Comparison of ENCODE assay signal across 1 cellular context in genomic region chr4:114561590-114561989, GRCh38.
TF ChIP-seq lines count a peak whose summit lies in the region.

No MANE protein-coding gene starts in this region.

TF ChIP-seq in GM23338, 12 proteins besides CTCF, POLR2A, EP300 and RAD21 (continued from another document):
- TF ChIP-seq REST (IDR thresholded peaks at IDR 0.05; ENCODE audit: unreplicated experiment) = no peak
- TF ChIP-seq JUNB (IDR thresholded peaks at IDR 0.05; ENCODE audit: unreplicated experiment) = no peak
- no peak for TF ChIP-seq ZNF331 (CRISPR knock-in tag; IDR thresholded peaks at IDR 0.05; ENCODE audit: low read depth)
- no peak for TF ChIP-seq NANOG (IDR thresholded peaks at IDR 0.05; ENCODE audit: borderline replicate concordance)
- TF ChIP-seq POLR2AphosphoS5 (IDR thresholded peaks at IDR 0.05; ENCODE audit: low read depth) = no peak
- TF ChIP-seq, protein P1, sequence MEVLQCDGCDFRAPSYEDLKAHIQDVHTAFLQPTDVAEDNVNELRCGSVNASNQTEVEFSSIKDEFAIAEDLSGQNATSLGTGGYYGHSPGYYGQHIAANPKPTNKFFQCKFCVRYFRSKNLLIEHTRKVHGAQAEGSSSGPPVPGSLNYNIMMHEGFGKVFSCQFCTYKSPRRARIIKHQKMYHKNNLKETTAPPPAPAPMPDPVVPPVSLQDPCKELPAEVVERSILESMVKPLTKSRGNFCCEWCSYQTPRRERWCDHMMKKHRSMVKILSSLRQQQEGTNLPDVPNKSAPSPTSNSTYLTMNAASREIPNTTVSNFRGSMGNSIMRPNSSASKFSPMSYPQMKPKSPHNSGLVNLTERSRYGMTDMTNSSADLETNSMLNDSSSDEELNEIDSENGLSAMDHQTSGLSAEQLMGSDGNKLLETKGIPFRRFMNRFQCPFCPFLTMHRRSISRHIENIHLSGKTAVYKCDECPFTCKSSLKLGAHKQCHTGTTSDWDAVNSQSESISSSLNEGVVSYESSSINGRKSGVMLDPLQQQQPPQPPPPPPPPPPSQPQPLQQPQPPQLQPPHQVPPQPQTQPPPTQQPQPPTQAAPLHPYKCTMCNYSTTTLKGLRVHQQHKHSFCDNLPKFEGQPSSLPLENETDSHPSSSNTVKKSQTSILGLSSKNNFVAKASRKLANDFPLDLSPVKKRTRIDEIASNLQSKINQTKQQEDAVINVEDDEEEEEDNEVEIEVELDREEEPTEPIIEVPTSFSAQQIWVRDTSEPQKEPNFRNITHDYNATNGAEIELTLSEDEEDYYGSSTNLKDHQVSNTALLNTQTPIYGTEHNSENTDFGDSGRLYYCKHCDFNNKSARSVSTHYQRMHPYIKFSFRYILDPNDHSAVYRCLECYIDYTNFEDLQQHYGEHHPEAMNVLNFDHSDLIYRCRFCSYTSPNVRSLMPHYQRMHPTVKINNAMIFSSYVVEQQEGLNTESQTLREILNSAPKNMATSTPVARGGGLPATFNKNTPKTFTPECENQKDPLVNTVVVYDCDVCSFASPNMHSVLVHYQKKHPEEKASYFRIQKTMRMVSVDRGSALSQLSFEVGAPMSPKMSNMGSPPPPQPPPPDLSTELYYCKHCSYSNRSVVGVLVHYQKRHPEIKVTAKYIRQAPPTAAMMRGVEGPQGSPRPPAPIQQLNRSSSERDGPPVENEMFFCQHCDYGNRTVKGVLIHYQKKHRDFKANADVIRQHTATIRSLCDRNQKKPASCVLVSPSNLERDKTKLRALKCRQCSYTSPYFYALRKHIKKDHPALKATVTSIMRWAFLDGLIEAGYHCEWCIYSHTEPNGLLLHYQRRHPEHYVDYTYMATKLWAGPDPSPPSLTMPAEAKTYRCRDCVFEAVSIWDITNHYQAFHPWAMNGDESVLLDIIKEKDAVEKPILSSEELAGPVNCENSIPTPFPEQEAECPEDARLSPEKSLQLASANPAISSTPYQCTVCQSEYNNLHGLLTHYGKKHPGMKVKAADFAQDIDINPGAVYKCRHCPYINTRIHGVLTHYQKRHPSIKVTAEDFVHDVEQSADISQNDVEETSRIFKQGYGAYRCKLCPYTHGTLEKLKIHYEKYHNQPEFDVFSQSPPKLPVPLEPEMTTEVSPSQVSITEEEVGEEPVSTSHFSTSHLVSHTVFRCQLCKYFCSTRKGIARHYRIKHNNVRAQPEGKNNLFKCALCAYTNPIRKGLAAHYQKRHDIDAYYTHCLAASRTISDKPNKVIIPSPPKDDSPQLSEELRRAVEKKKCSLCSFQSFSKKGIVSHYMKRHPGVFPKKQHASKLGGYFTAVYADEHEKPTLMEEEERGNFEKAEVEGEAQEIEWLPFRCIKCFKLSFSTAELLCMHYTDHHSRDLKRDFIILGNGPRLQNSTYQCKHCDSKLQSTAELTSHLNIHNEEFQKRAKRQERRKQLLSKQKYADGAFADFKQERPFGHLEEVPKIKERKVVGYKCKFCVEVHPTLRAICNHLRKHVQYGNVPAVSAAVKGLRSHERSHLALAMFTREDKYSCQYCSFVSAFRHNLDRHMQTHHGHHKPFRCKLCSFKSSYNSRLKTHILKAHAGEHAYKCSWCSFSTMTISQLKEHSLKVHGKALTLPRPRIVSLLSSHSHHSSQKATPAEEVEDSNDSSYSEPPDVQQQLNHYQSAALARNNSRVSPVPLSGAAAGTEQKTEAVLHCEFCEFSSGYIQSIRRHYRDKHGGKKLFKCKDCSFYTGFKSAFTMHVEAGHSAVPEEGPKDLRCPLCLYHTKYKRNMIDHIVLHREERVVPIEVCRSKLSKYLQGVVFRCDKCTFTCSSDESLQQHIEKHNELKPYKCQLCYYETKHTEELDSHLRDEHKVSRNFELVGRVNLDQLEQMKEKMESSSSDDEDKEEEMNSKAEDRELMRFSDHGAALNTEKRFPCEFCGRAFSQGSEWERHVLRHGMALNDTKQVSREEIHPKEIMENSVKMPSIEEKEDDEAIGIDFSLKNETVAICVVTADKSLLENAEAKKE (CRISPR knock-in tag; IDR thresholded peaks at IDR 0.05) = no peak
